Comparison of ENCODE assay signal across 2 cellular contexts in the genomic region with DNA sequence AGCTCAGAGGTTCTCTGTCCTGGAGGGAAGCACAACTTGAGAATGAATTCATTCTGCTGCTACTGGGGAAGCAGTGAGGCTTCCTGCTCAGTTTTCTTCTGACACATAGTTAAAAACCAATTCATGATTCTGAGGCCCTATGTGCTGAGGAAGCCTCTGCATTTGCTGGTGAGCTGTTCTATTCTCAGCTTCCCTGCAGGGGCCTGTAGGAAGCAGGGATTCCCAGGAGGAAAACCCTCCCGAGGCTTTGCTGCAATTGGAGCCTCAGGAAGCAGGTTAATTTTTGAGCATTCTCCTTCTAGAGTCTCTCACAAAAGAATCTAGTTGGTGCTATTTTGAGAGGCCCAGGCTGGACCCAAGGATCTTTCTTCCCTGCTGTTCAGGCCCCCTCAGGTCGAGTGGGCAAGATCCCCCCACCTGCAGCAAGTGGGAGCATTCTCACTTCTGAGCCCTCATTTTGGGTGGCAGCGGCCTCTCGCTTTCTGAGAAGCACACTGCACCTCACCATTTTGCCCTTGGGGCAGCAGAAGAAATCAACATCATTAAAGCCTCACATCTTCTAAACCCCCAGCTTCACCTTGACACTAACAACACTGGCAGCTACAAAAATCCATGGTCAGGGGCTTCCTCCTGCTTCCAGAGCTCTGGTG.
TF ChIP-seq lines count a peak whose summit lies in the region.

No MANE protein-coding gene starts in this region.

TF ChIP-seq in SK-N-SH, 30 proteins besides CTCF, POLR2A, EP300 and RAD21 (continued from another document):
- TF ChIP-seq USF2 (IDR thresholded peaks at IDR 0.05; ENCODE audit: borderline replicate concordance, low read depth, low read length): no peak
- TF ChIP-seq FOXM1 (IDR thresholded peaks at IDR 0.05; ENCODE audit: low read depth): no peak
- no peak for TF ChIP-seq FOXJ3 (CRISPR knock-in tag; IDR thresholded peaks at IDR 0.05)
- no peak for TF ChIP-seq IRF3 (IDR thresholded peaks at IDR 0.05; ENCODE audit: low read depth, low read length)
- TF ChIP-seq CHD2 (IDR thresholded peaks at IDR 0.05; ENCODE audit: low read length, partially characterized antibody): no peak
- no peak for TF ChIP-seq SIN3A (IDR thresholded peaks at IDR 0.05; ENCODE audit: borderline replicate concordance, low read depth, low read length)
- TF ChIP-seq NRF1 (IDR thresholded peaks at IDR 0.05; ENCODE audit: low read depth, low read length): no peak
- TF ChIP-seq, protein P1, sequence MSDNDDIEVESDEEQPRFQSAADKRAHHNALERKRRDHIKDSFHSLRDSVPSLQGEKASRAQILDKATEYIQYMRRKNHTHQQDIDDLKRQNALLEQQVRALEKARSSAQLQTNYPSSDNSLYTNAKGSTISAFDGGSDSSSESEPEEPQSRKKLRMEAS (IDR thresholded peaks at IDR 0.05; ENCODE audit: low read depth): no peak
- no peak for TF ChIP-seq FOSL2 (IDR thresholded peaks at IDR 0.05; ENCODE audit: borderline replicate concordance, low read depth)

TF ChIP-seq in SK-N-SH treated with all-trans-retinoic acid at 6 μM for 48 hours, 23 proteins besides CTCF, POLR2A, EP300 and RAD21 (continued from another document):
- TF ChIP-seq, protein P2, sequence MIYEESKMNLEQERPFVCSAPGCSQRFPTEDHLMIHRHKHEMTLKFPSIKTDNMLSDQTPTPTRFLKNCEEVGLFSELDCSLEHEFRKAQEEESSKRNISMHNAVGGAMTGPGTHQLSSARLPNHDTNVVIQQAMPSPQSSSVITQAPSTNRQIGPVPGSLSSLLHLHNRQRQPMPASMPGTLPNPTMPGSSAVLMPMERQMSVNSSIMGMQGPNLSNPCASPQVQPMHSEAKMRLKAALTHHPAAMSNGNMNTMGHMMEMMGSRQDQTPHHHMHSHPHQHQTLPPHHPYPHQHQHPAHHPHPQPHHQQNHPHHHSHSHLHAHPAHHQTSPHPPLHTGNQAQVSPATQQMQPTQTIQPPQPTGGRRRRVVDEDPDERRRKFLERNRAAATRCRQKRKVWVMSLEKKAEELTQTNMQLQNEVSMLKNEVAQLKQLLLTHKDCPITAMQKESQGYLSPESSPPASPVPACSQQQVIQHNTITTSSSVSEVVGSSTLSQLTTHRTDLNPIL (CRISPR knock-in tag; IDR thresholded peaks at IDR 0.05; ENCODE audit: low read depth): no peak
- no peak for TF ChIP-seq SNAI2 (CRISPR knock-in tag; IDR thresholded peaks at IDR 0.05)
- TF ChIP-seq, protein P3, sequence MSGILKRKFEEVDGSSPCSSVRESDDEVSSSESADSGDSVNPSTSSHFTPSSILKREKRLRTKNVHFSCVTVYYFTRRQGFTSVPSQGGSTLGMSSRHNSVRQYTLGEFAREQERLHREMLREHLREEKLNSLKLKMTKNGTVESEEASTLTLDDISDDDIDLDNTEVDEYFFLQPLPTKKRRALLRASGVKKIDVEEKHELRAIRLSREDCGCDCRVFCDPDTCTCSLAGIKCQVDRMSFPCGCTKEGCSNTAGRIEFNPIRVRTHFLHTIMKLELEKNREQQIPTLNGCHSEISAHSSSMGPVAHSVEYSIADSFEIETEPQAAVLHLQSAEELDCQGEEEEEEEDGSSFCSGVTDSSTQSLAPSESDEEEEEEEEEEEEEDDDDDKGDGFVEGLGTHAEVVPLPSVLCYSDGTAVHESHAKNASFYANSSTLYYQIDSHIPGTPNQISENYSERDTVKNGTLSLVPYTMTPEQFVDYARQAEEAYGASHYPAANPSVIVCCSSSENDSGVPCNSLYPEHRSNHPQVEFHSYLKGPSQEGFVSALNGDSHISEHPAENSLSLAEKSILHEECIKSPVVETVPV (CRISPR knock-in tag; IDR thresholded peaks at IDR 0.05): no peak
- TF ChIP-seq ESRRG (CRISPR knock-in tag; IDR thresholded peaks at IDR 0.05): no peak
- TF ChIP-seq ZFP30 (CRISPR knock-in tag; IDR thresholded peaks at IDR 0.05): no peak
- no peak for TF ChIP-seq ARNTL (CRISPR knock-in tag; IDR thresholded peaks at IDR 0.05; ENCODE audit: borderline replicate concordance, low read depth)
- TF ChIP-seq PATZ1 (CRISPR knock-in tag; IDR thresholded peaks at IDR 0.05; ENCODE audit: borderline replicate concordance): no peak
- no peak for TF ChIP-seq RARB (CRISPR knock-in tag; IDR thresholded peaks at IDR 0.05)
- no peak for TF ChIP-seq TSHZ2 (CRISPR knock-in tag; IDR thresholded peaks at IDR 0.05)
- TF ChIP-seq PPARA (CRISPR knock-in tag; IDR thresholded peaks at IDR 0.05; ENCODE audit: borderline replicate concordance): no peak
- TF ChIP-seq ZFP3 (CRISPR knock-in tag; IDR thresholded peaks at IDR 0.05): no peak
- no peak for TF ChIP-seq CSDC2 (CRISPR knock-in tag; IDR thresholded peaks at IDR 0.05)
